ENCODE assay signal across 30 cellular contexts in genomic region chr16:4550587-4550986, GRCh38. TPM values are rescaled to one million over a fixed set of nuclear protein-coding genes. Genes with fewer than 3 reads are reported as not detected.
"Had no signal": no experiment of that assay in that cellular context is flagged by ENCODE, and none has a peak within 500 bp of the region (broad histone marks: within the 10 kb centered on the region; RNA-seq: fewer than 3 reads in every experiment).

No MANE protein-coding gene starts in this region.

- H3K27ac ChIP-seq: breast epithelium, heart left ventricle, right atrium auricular region, stomach, thyroid gland, upper lobe of left lung, WERI-Rb-1 had no signal

- DNase-seq: activated CD4-positive, alpha-beta memory T cell treated with anti-CD3 and anti-CD28 coated beads for 36 hours; activated CD4-positive, alpha-beta T cell treated with anti-CD3 and anti-CD28 coated beads, Interleukin-2, amount 10 ng/mL, durations not matched to agents 24 days and 14 days; activated CD4-positive, CD25-positive, alpha-beta regulatory T cell treated with anti-CD3 and anti-CD28 coated beads, Interleukin-2, amount 50 U/mL, for 72 hours; activated CD8-positive, alpha-beta memory T cell treated with anti-CD3 and anti-CD28 coated beads, Interleukin-2, amount 50 U/mL, for 4 hours; activated gamma-delta T cell; activated naive CD4-positive, alpha-beta T cell treated with anti-CD3 and anti-CD28 coated beads, Interleukin-2, amount 10 ng/mL, durations not matched to agents 7 days and 5 days; activated naive CD8-positive, alpha-beta T cell treated with anti-CD3 and anti-CD28 coated beads, Interleukin-2, amount 50 U/mL, for 24 hours; activated T-cell treated with anti-CD3 and anti-CD28 coated beads, Interleukin-2, amount 50 U/mL, for 1 hour; amygdala; central memory CD4-positive, alpha-beta T cell; endodermal cell; heart left ventricle; midbrain; naive thymus-derived CD8-positive, alpha-beta T cell; occipital lobe; stimulated activated CD4-positive, alpha-beta T cell treated with anti-CD3 and anti-CD28 coated beads, Interleukin-1b, Interleukin-23, amount 100 ng/mL, for 48 hours; stimulated activated CD4-positive, alpha-beta T cell treated with anti-CD3 and anti-CD28 coated beads, Interleukin-4, amount 100 ng/mL, for 4 hours; stimulated activated CD8-positive, alpha-beta memory T cell treated with anti-CD3 and anti-CD28 coated beads, Interleukin-4, amount 100 ng/mL, for 48 hours; stimulated activated naive B cell treated with anti-CD40 and anti-IgM and Interleukin-4, amounts not matched to agents 10 μg/mL and 1 μg/mL and 100 μg/mL, for 72 hours; stomach; T1000; thyroid gland; upper lobe of left lung; WERI-Rb-1 had no signal

- H3K4me1 ChIP-seq: breast epithelium, heart left ventricle, right atrium auricular region, thyroid gland had no signal

- H3K4me2 ChIP-seq: smooth muscle cell had no signal

- H3K36me3 ChIP-seq: breast epithelium, heart left ventricle, right atrium auricular region, stomach, thyroid gland, upper lobe of left lung, WERI-Rb-1 had no signal

- ATAC-seq: activated naive CD8-positive, alpha-beta T cell treated with anti-CD3 and anti-CD28 coated beads, Interleukin-2, amount 50 U/mL, for 24 hours; esophagus mucosa; heart left ventricle; naive thymus-derived CD8-positive, alpha-beta T cell; stimulated activated naive B cell treated with anti-CD40 and anti-IgM and Interleukin-4, amounts not matched to agents 10 μg/mL and 1 μg/mL and 100 μg/mL, for 72 hours had no signal

- H3K27me3 ChIP-seq: breast epithelium, heart left ventricle, right atrium auricular region, stomach, thyroid gland, upper lobe of left lung had no signal

- H3K4me3 ChIP-seq: breast epithelium, heart left ventricle, right atrium auricular region, smooth muscle cell, stomach, thyroid gland, upper lobe of left lung had no signal

- H3K9me3 ChIP-seq: breast epithelium, heart left ventricle, right atrium auricular region, stomach, thyroid gland, upper lobe of left lung had no signal

RNA-seq across cellular contexts. Expression of gene C16orf96, which starts 5.6 kb away (rescaled TPM):
- total RNA-seq: activated CD4-positive, alpha-beta T cell treated with anti-CD3 and anti-CD28 coated beads, Interleukin-2, amount 10 ng/mL, durations not matched to agents 24 days and 14 days; breast epithelium; kidney epithelial cell; occipital lobe; pulmonary artery endothelial cell had no signal
- polyA plus RNA-seq: smooth muscle cell, stomach had no signal
